Comparison of ENCODE assay signal across 1 cellular context in genomic region chr4:128287871-128288688, GRCh38.
TF ChIP-seq lines count a peak whose summit lies in the region.

No MANE protein-coding gene starts in this region.

TF ChIP-seq in HepG2, 621 proteins besides CTCF, POLR2A, EP300 and RAD21 (continued from another document and continues in another):
- no peak for TF ChIP-seq ATF6 (CRISPR knock-in tag; conservative IDR thresholded peaks at IDR 0.05)
- peak; percentile 91; the same call in 1 of the 2 replicates for TF ChIP-seq ZNF614 (CRISPR knock-in tag; IDR thresholded peaks at IDR 0.05; ENCODE audit: borderline replicate concordance)
- peak; percentile 67 for TF ChIP-seq ZNF629 (CRISPR knock-in tag; conservative IDR thresholded peaks at IDR 0.05)
- peak; percentile 94 for TF ChIP-seq SAP130 (CRISPR knock-in tag; IDR thresholded peaks at IDR 0.05; ENCODE audit: low read depth)
- TF ChIP-seq ZNF207 (IDR thresholded peaks at IDR 0.05; ENCODE audit: borderline replicate concordance): no peak
- no peak for TF ChIP-seq ATF1 (CRISPR knock-in tag; IDR thresholded peaks at IDR 0.05)
- no peak for TF ChIP-seq NBN (conservative IDR thresholded peaks at IDR 0.05)
- TF ChIP-seq ZFAT (CRISPR knock-in tag; conservative IDR thresholded peaks at IDR 0.05): 0 out of 2 replicates have a peak, but pooled peaks have one; percentile 33
- peak; percentile 96 for TF ChIP-seq ZNF124 (CRISPR knock-in tag; IDR thresholded peaks at IDR 0.05)
- no peak for TF ChIP-seq SMARCE1 (IDR thresholded peaks at IDR 0.05; ENCODE audit: borderline replicate concordance)
- TF ChIP-seq MEIS1 (CRISPR knock-in tag; IDR thresholded peaks at IDR 0.05; ENCODE audit: borderline replicate concordance): peak; percentile 72; the same call in 1 of the 2 replicates
- TF ChIP-seq RARA (CRISPR knock-in tag; IDR thresholded peaks at IDR 0.05): peak; percentile 78
- TF ChIP-seq HOXA9 (CRISPR knock-in tag; IDR thresholded peaks at IDR 0.05; ENCODE audit: borderline replicate concordance): peak; percentile 95
- peak; percentile 92 for TF ChIP-seq CBX1 (IDR thresholded peaks at IDR 0.05; ENCODE audit: low read depth)
- peak; percentile 99 for TF ChIP-seq LBX2 (CRISPR knock-in tag; IDR thresholded peaks at IDR 0.05; ENCODE audit: borderline replicate concordance)
- TF ChIP-seq E2F2 (CRISPR knock-in tag; IDR thresholded peaks at IDR 0.05; ENCODE audit: borderline replicate concordance): peak; percentile 88; the same call in 1 of the 2 replicates
- TF ChIP-seq KDM6A (CRISPR knock-in tag; IDR thresholded peaks at IDR 0.05; ENCODE audit: low read depth): no peak
- TF ChIP-seq FIP1L1 (IDR thresholded peaks at IDR 0.05; ENCODE audit: borderline replicate concordance, insufficient read depth, low read depth, low read length): peak; percentile 83; the same call in 1 of the 2 replicates
- peak; percentile 96 for TF ChIP-seq DR1 (CRISPR knock-in tag; IDR thresholded peaks at IDR 0.05)
- peak; percentile 57; the same call in 1 of the 2 replicates for TF ChIP-seq GATA4 (IDR thresholded peaks at IDR 0.05; ENCODE audit: borderline replicate concordance, low read depth)
- peak; percentile 85 for TF ChIP-seq PHF8 (CRISPR knock-in tag; IDR thresholded peaks at IDR 0.05)
- TF ChIP-seq TFAP4 (IDR thresholded peaks at IDR 0.05; ENCODE audit: borderline replicate concordance, low read depth): peak; percentile 62; the same call in 1 of the 2 replicates
- TF ChIP-seq ZHX2 (IDR thresholded peaks at IDR 0.05; ENCODE audit: low read depth): peak; percentile 21; the same call in 1 of the 2 replicates
- peak; percentile 97 for TF ChIP-seq ZHX2 (CRISPR knock-in tag; IDR thresholded peaks at IDR 0.05; ENCODE audit: borderline replicate concordance)
- peak; percentile 81; the same call in 1 of the 2 replicates for TF ChIP-seq ZBTB20 (CRISPR knock-in tag; IDR thresholded peaks at IDR 0.05; ENCODE audit: borderline replicate concordance, low read depth)
- peak; percentile 77; the same call in 1 of the 2 replicates for TF ChIP-seq ZNF556 (CRISPR knock-in tag; IDR thresholded peaks at IDR 0.05; ENCODE audit: borderline replicate concordance)
- peak; percentile 97 for TF ChIP-seq ZBTB4 (CRISPR knock-in tag; IDR thresholded peaks at IDR 0.05; ENCODE audit: borderline replicate concordance)
- peak; percentile 69; the same call in 1 of the 2 replicates for TF ChIP-seq ZXDC (CRISPR knock-in tag; IDR thresholded peaks at IDR 0.05)
- no peak for TF ChIP-seq TRAFD1 (CRISPR knock-in tag; IDR thresholded peaks at IDR 0.05; ENCODE audit: borderline replicate concordance)
- TF ChIP-seq ZNF766 (CRISPR knock-in tag; IDR thresholded peaks at IDR 0.05; ENCODE audit: borderline replicate concordance): peak; percentile 94
- TF ChIP-seq NONO (IDR thresholded peaks at IDR 0.05): no peak
- peak; percentile 99 for TF ChIP-seq NONO (CRISPR knock-in tag; conservative IDR thresholded peaks at IDR 0.05)
- TF ChIP-seq ZNF773 (CRISPR knock-in tag; IDR thresholded peaks at IDR 0.05; ENCODE audit: borderline replicate concordance): peak; percentile 91; the same call in 1 of the 2 replicates
- peak; percentile 91 for TF ChIP-seq HDAC2 (CRISPR knock-in tag; IDR thresholded peaks at IDR 0.05)
- peak; percentile 41 for TF ChIP-seq JARID2 (CRISPR knock-in tag; IDR thresholded peaks at IDR 0.05; ENCODE audit: insufficient replicate concordance)
- TF ChIP-seq POLR2AphosphoS2 (IDR thresholded peaks at IDR 0.05; ENCODE audit: low read depth, low read length): no peak
- TF ChIP-seq ZNF138 (CRISPR knock-in tag; IDR thresholded peaks at IDR 0.05; ENCODE audit: low read depth): peak; percentile 89
- no peak for TF ChIP-seq ZFP36 (IDR thresholded peaks at IDR 0.05; ENCODE audit: borderline replicate concordance, low read depth, low read length, partially characterized antibody)
- TF ChIP-seq ZNF512 (CRISPR knock-in tag; IDR thresholded peaks at IDR 0.05): peak; percentile 84; the same call in 1 of the 2 replicates
- peak; percentile 83 for TF ChIP-seq PHF21A (CRISPR knock-in tag; IDR thresholded peaks at IDR 0.05)
- peak; percentile 68; the same call in 1 of the 2 replicates for TF ChIP-seq SIX4 (CRISPR knock-in tag; IDR thresholded peaks at IDR 0.05)
